20 cellular contexts compared by ENCODE assay signal in genomic region chr4:6706173-6706572, GRCh38. TPM values are rescaled to one million over a fixed set of nuclear protein-coding genes. Genes with fewer than 3 reads are reported as not detected.
DNase-seq lines count a peak whose midpoint lies in the region; ATAC-seq and TF ChIP-seq lines count a peak whose summit lies in the region.
"Had no signal": no experiment of that assay in that cellular context is flagged by ENCODE, and none has a peak within 500 bp of the region (broad histone marks: within the 10 kb centered on the region; RNA-seq: fewer than 3 reads in every experiment).

No MANE protein-coding gene starts in this region.

- peaks cover 5% of the 10 kb centered on the region for H3K9me3 Mint-ChIP-seq in stimulated activated naive CD8-positive, alpha-beta T cell treated with anti-CD3 and anti-CD28 coated beads, Interleukin-15, Interleukin-2, amounts not matched to agents 100 ng/mL and 50 ng/mL, for 24 hours
- H3K9me3 Mint-ChIP-seq in activated CD8-positive, alpha-beta T cell treated with anti-CD3 and anti-CD28 coated beads for 36 hours: peaks cover 2% of the 10 kb centered on the region
- peaks cover 0 to 3% (median 0%) of the 10 kb centered on the region in 11 donors for H3K9me3 Mint-ChIP-seq in naive thymus-derived CD4-positive, alpha-beta T cell
- peaks cover 28% of the 10 kb centered on the region for H3K9me3 Mint-ChIP-seq in type B pancreatic cell

- no peaks in the 10 kb centered on the region for H3K27me3 ChIP-seq in naive thymus-derived CD4-positive, alpha-beta T cell (ENCODE audit: control insufficient read depth in 2 of 2, insufficient read depth in 2 of 2, low read length in 2 of 2)
- H3K27me3 ChIP-seq: foreskin keratinocyte, thyroid gland had no signal

- intact Hi-C loops in activated CD8-positive, alpha-beta T cell treated with anti-CD3 and anti-CD28 coated beads for 36 hours (cut with micrococcal nuclease): loop anchor here (5.0 kb wide), 1 partner anchor 34 kb away; a partner anchor contains a TSS
- intact Hi-C loops in naive thymus-derived CD4-positive, alpha-beta T cell (cut with micrococcal nuclease): no loop called here

- no peak overlapping the region for H3K4me3 ChIP-seq in naive thymus-derived CD4-positive, alpha-beta T cell (ENCODE audit: low read length)
- H3K4me3 ChIP-seq: PC-9, thyroid gland had no signal

- DNase-seq in stimulated activated naive CD8-positive, alpha-beta T cell treated with anti-CD3 and anti-CD28 coated beads, Interleukin-15, Interleukin-2, amounts not matched to agents 100 U/mL and 50 U/mL, for 24 hours: no peak
- DNase-seq in activated CD8-positive, alpha-beta T cell treated with anti-CD3 and anti-CD28 coated beads for 36 hours: no peak
- DNase-seq in naive thymus-derived CD4-positive, alpha-beta T cell: no peak
- DNase-seq in type B pancreatic cell (ENCODE audit: extremely low spot score, unreplicated experiment) (no peak), NCI-H2196 treated with DMSO at 0.1 percent for 48 hours (lab: John Stamatoyannopoulos, UW; ENCODE audit: unreplicated experiment) (no peak), NCI-H1092 (lab: John Stamatoyannopoulos, UW) (no peak), cerebellar nuclear complex (lab: John Stamatoyannopoulos, UW) (no peak)
- DNase-seq: effector CD4-positive, alpha-beta T cell; foreskin keratinocyte; H9; left ventricle myocardium inferior; NCI-H187 treated with DMSO at 0.1 percent for 48 hours; NCI-H345; PC-9; SHP77 treated with DMSO at 0.1 percent for 48 hours; stimulated activated CD4-positive, alpha-beta T cell treated with anti-CD3 and anti-CD28 coated beads, Interleukin-4, amount 100 ng/mL, for 1 hour; stimulated activated naive CD4-positive, alpha-beta T cell treated with Interleukin-2 at 50 U/mL for 16 hours; thyroid gland had no signal

- H3K4me1 ChIP-seq in naive thymus-derived CD4-positive, alpha-beta T cell (ENCODE audit: control insufficient read depth in 2 of 2, insufficient read depth in 2 of 2, low read length in 2 of 2): peaks cover 38 to 56% of the 10 kb centered on the region in 2 donors

- peaks cover 73% of the 10 kb centered on the region for H3K4me1 Mint-ChIP-seq in stimulated activated naive CD8-positive, alpha-beta T cell treated with anti-CD3 and anti-CD28 coated beads, Interleukin-15, Interleukin-2, amounts not matched to agents 100 ng/mL and 50 ng/mL, for 24 hours (ENCODE audit: low read depth)
- peaks cover 62% of the 10 kb centered on the region for H3K4me1 Mint-ChIP-seq in activated CD8-positive, alpha-beta T cell treated with anti-CD3 and anti-CD28 coated beads for 36 hours (ENCODE audit: low read depth)
- H3K4me1 Mint-ChIP-seq in naive thymus-derived CD4-positive, alpha-beta T cell: peaks cover 47 to 81% (median 74%) of the 10 kb centered on the region in 7 donors
- H3K4me1 Mint-ChIP-seq in type B pancreatic cell (ENCODE audit: unreplicated experiment): peaks cover 22% of the 10 kb centered on the region

- H3K36me3 ChIP-seq in naive thymus-derived CD4-positive, alpha-beta T cell (ENCODE audit: control insufficient read depth in 2 of 3, insufficient read depth in 3 of 3, low read length in 3 of 3): peaks cover 0 to 36% (median 0%) of the 10 kb centered on the region in 3 experiments
- H3K36me3 ChIP-seq: thyroid gland had no signal

- no peaks in the 10 kb centered on the region for H3K27me3 Mint-ChIP-seq in stimulated activated naive CD8-positive, alpha-beta T cell treated with anti-CD3 and anti-CD28 coated beads, Interleukin-15, Interleukin-2, amounts not matched to agents 100 ng/mL and 50 ng/mL, for 24 hours
- H3K27me3 Mint-ChIP-seq in activated CD8-positive, alpha-beta T cell treated with anti-CD3 and anti-CD28 coated beads for 36 hours: no peaks in the 10 kb centered on the region
- H3K27me3 Mint-ChIP-seq in naive thymus-derived CD4-positive, alpha-beta T cell: peaks cover 0 to 4% (median 0%) of the 10 kb centered on the region in 5 donors
- peaks cover 5% of the 10 kb centered on the region for H3K27me3 Mint-ChIP-seq in type B pancreatic cell
- H3K27me3 Mint-ChIP-seq: IgD-negative memory B cell had no signal

- H3K9me3 ChIP-seq in naive thymus-derived CD4-positive, alpha-beta T cell (ENCODE audit: control insufficient read depth in 2 of 3, low read length in 3 of 3): no peaks in the 10 kb centered on the region
- H3K9me3 ChIP-seq: left ventricle myocardium inferior, thyroid gland had no signal

- no peak for TF ChIP-seq CTCF in activated CD8-positive, alpha-beta T cell treated with anti-CD3 and anti-CD28 coated beads for 36 hours (IDR thresholded peaks at IDR 0.05)
- no peak for TF ChIP-seq CTCF in type B pancreatic cell (conservative IDR thresholded peaks at IDR 0.05)

- H3K4me3 Mint-ChIP-seq in stimulated activated naive CD8-positive, alpha-beta T cell treated with anti-CD3 and anti-CD28 coated beads, Interleukin-15, Interleukin-2, amounts not matched to agents 100 ng/mL and 50 ng/mL, for 24 hours: peak overlapping the region; percentile 50
- peak overlapping the region; percentile 33 for H3K4me3 Mint-ChIP-seq in activated CD8-positive, alpha-beta T cell treated with anti-CD3 and anti-CD28 coated beads for 36 hours
- H3K4me3 Mint-ChIP-seq in naive thymus-derived CD4-positive, alpha-beta T cell: peak overlapping the region; percentile 16 to 100 (median 56)
- peak overlapping the region; percentile 11 for H3K4me3 Mint-ChIP-seq in type B pancreatic cell
- H3K4me3 Mint-ChIP-seq: H9 had no signal

- ATAC-seq in stimulated activated naive CD8-positive, alpha-beta T cell treated with anti-CD3 and anti-CD28 coated beads, Interleukin-15, Interleukin-2, amounts not matched to agents 100 U/mL and 50 U/mL, for 24 hours: no peak
- ATAC-seq in activated CD8-positive, alpha-beta T cell treated with anti-CD3 and anti-CD28 coated beads for 36 hours: no peak
- ATAC-seq in naive thymus-derived CD4-positive, alpha-beta T cell: no peak
- ATAC-seq: foreskin keratinocyte had no signal

- CTCF ChIA-PET in activated CD8-positive, alpha-beta T cell treated with anti-CD3 and anti-CD28 coated beads for 36 hours (lab: Charles Lee): interaction anchor here (1.3 to 7.3 kb wide), 6 partner anchors 13 to 43 kb away, joined by 3 to 66 read pairs (median 5); a partner anchor contains a TSS
- CTCF ChIA-PET in naive thymus-derived CD4-positive, alpha-beta T cell (lab: Charles Lee): interaction anchor here (0.8 to 1.3 kb wide), 5 partner anchors 10 to 16 kb away, joined by 3 to 4 read pairs (median 3); no protein-coding TSS in a partner anchor

- H3K27ac Mint-ChIP-seq in stimulated activated naive CD8-positive, alpha-beta T cell treated with anti-CD3 and anti-CD28 coated beads, Interleukin-15, Interleukin-2, amounts not matched to agents 100 ng/mL and 50 ng/mL, for 24 hours: peak overlapping the region; percentile 52
- peak overlapping the region; percentile 81 for H3K27ac Mint-ChIP-seq in activated CD8-positive, alpha-beta T cell treated with anti-CD3 and anti-CD28 coated beads for 36 hours
- H3K27ac Mint-ChIP-seq in naive thymus-derived CD4-positive, alpha-beta T cell: peak overlapping the region in 5 of 9 donors; percentile 9 to 42 (median 14)
- no peak overlapping the region for H3K27ac Mint-ChIP-seq in type B pancreatic cell
- H3K27ac Mint-ChIP-seq: H9 had no signal

- H3K27ac ChIP-seq in naive thymus-derived CD4-positive, alpha-beta T cell (ENCODE audit: low read depth, low read length): peak overlapping the region; percentile 5
- H3K27ac ChIP-seq: foreskin keratinocyte, PC-9, thyroid gland had no signal

- POLR2A ChIA-PET in activated CD8-positive, alpha-beta T cell treated with anti-CD3 and anti-CD28 coated beads for 36 hours (lab: Charles Lee): interaction anchor here (1.0 to 8.0 kb wide), 7 partner anchors 8 to 168 kb away, joined by 3 to 75 read pairs (median 4); partner anchors contain the start of gene MRFAP1
- POLR2A ChIA-PET in naive thymus-derived CD4-positive, alpha-beta T cell (lab: Charles Lee): interaction anchor here (0.6 to 23.6 kb wide), 6 partner anchors 10 to 203 kb away, joined by 5 to 696 read pairs (median 40); partner anchors contain the start of genes MRFAP1, S100P and TBC1D14

- peaks cover 59% of the 10 kb centered on the region for H3K36me3 Mint-ChIP-seq in stimulated activated naive CD8-positive, alpha-beta T cell treated with anti-CD3 and anti-CD28 coated beads, Interleukin-15, Interleukin-2, amounts not matched to agents 100 ng/mL and 50 ng/mL, for 24 hours (ENCODE audit: low read depth)
- peaks cover 65% of the 10 kb centered on the region for H3K36me3 Mint-ChIP-seq in activated CD8-positive, alpha-beta T cell treated with anti-CD3 and anti-CD28 coated beads for 36 hours (ENCODE audit: low read depth)
- H3K36me3 Mint-ChIP-seq in naive thymus-derived CD4-positive, alpha-beta T cell: peaks cover 20 to 66% (median 46%) of the 10 kb centered on the region in 5 donors
- peaks cover 63% of the 10 kb centered on the region for H3K36me3 Mint-ChIP-seq in type B pancreatic cell

RNA-seq across cellular contexts. Expression of gene MRFAP1L1, which starts 3.5 kb away (rescaled TPM):
- 10 to 100 TPM; 36.7 to 39.2 TPM for total RNA-seq in activated CD8-positive, alpha-beta T cell treated with anti-CD3 and anti-CD28 coated beads for 36 hours
- total RNA-seq in naive thymus-derived CD4-positive, alpha-beta T cell: 100 to 1,000 TPM in 2 of 5 experiments, 10 to 100 TPM in 3; 24.8 to 124 (median 73.6) TPM
- 100 to 1,000 TPM; 116 to 160 TPM for polyA plus RNA-seq in naive thymus-derived CD4-positive, alpha-beta T cell
- total RNA-seq in type B pancreatic cell (ENCODE audit: low replicate concordance): 61.3 and 73.0 TPM in 2 replicates

RNA-seq across cellular contexts. Expression of gene BLOC1S4, which starts 9.8 kb away (rescaled TPM):
- 10 to 100 TPM; 19.1 to 21.8 TPM for total RNA-seq in activated CD8-positive, alpha-beta T cell treated with anti-CD3 and anti-CD28 coated beads for 36 hours
- 10 to 100 TPM; 18.7 to 45.9 (median 25.0) TPM for total RNA-seq in naive thymus-derived CD4-positive, alpha-beta T cell
- 10 to 100 TPM; 69.6 to 80.3 TPM for polyA plus RNA-seq in naive thymus-derived CD4-positive, alpha-beta T cell
- total RNA-seq in type B pancreatic cell (ENCODE audit: low replicate concordance): 19.1 and 21.4 TPM in 2 replicates

RNA-seq across cellular contexts. Expression of gene S100P, which starts 12.5 kb away (rescaled TPM):
- 1 to 10 TPM; 3.4 to 4.3 TPM for total RNA-seq in activated CD8-positive, alpha-beta T cell treated with anti-CD3 and anti-CD28 coated beads for 36 hours
- total RNA-seq in naive thymus-derived CD4-positive, alpha-beta T cell: 10 to 100 TPM in 2 of 5 experiments, 1 to 10 TPM in 1, under 1 TPM in 1, not detected in 1; 0.65 to 15.7 (median 8.0) TPM
- polyA plus RNA-seq in naive thymus-derived CD4-positive, alpha-beta T cell: not detected
- 58.9 and 80.8 TPM in 2 replicates for total RNA-seq in type B pancreatic cell (ENCODE audit: low replicate concordance)
- total RNA-seq: foreskin keratinocyte, H9, left ventricle myocardium inferior had no signal
- polyA plus RNA-seq: IgD-negative memory B cell had no signal
